15 cellular contexts compared by ENCODE assay signal in the genomic region with DNA sequence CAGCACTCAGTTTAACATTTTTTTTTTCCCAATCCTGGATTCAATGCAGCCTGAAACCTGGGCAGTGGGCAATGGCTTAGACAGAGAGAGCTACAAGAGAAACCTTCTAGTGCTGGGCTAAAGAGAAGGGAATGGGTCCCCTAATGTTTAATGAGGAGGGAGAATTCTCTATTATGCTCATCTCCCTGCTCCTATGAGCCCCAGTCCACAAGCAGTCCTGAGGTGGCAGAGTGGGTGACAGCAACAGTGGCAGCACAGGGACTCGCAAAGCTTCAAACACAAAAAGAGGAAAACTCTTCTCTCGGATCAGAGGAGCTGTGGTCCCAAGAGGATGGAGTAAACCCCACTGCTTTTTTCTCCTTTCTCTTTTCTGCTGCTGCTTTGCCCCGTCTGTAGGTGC. TPM values are rescaled to one million over a fixed set of nuclear protein-coding genes. Genes with fewer than 3 reads are reported as not detected.
"Had no signal": no experiment of that assay in that cellular context is flagged by ENCODE, and none has a peak within 500 bp of the region (broad histone marks: within the 10 kb centered on the region; RNA-seq: fewer than 3 reads in every experiment).

No MANE protein-coding gene starts in this region.

- ATAC-seq: activated T-helper 17 cell treated with anti-CD3 and anti-CD28 coated beads, Interleukin-2, amount 50 U/mL, for 72 hours; gastroesophageal sphincter; left colon; pancreas; stimulated activated effector memory CD8-positive, alpha-beta T cell treated with anti-CD3 and anti-CD28 coated beads, Interleukin-12 subunit alpha, Interleukin-12 subunit beta, amount 100 ng/mL, for 72 hours had no signal

- H3K27ac ChIP-seq: gastroesophageal sphincter, pancreas, tibial artery, uterus had no signal

- H3K27me3 ChIP-seq: gastroesophageal sphincter, pancreas, uterus had no signal

- DNase-seq: activated CD4-positive, alpha-beta T cell treated with anti-CD3 and anti-CD28 coated beads, Interleukin-2, amount 50 U/mL, for 4 hours; activated CD4-positive, CD25-positive, alpha-beta regulatory T cell treated with anti-CD3 and anti-CD28 coated beads, Interleukin-2, amount 50 U/mL, for 72 hours; activated naive CD4-positive, alpha-beta T cell treated with Interleukin-2 at 50 U/mL for 16 hours; aorta; dermis blood vessel endothelial cell; endodermal cell; left colon; mammary epithelial cell; naive B cell; pancreas; tibial artery; uterus had no signal

- H3K36me3 ChIP-seq: gastroesophageal sphincter, pancreas, tibial artery, uterus had no signal

- H3K4me3 ChIP-seq: gastroesophageal sphincter, pancreas, tibial artery, uterus had no signal

- H3K4me3 Mint-ChIP-seq: activated T-helper 17 cell treated with anti-CD3 and anti-CD28 coated beads, Interleukin-2, amount 50 U/mL, for 72 hours; endodermal cell; stimulated activated effector memory CD8-positive, alpha-beta T cell treated with anti-CD3 and anti-CD28 coated beads, Interleukin-12 subunit alpha, Interleukin-12 subunit beta, amount 100 ng/mL, for 72 hours had no signal

- H3K4me1 Mint-ChIP-seq: activated T-helper 17 cell treated with anti-CD3 and anti-CD28 coated beads, Interleukin-2, amount 50 U/mL, for 72 hours; naive B cell; stimulated activated effector memory CD8-positive, alpha-beta T cell treated with anti-CD3 and anti-CD28 coated beads, Interleukin-12 subunit alpha, Interleukin-12 subunit beta, amount 100 ng/mL, for 72 hours had no signal

- H3K36me3 Mint-ChIP-seq: stimulated activated effector memory CD8-positive, alpha-beta T cell treated with anti-CD3 and anti-CD28 coated beads, Interleukin-12 subunit alpha, Interleukin-12 subunit beta, amount 100 ng/mL, for 72 hours had no signal

- H3K4me1 ChIP-seq: tibial artery, uterus had no signal

- H3K27ac Mint-ChIP-seq: activated T-helper 17 cell treated with anti-CD3 and anti-CD28 coated beads, Interleukin-2, amount 50 U/mL, for 72 hours; endodermal cell; stimulated activated effector memory CD8-positive, alpha-beta T cell treated with anti-CD3 and anti-CD28 coated beads, Interleukin-12 subunit alpha, Interleukin-12 subunit beta, amount 100 ng/mL, for 72 hours had no signal

- H3K9me3 ChIP-seq: pancreas, uterus had no signal

RNA-seq across cellular contexts. Expression of gene COBL, which starts 36.5 kb away (rescaled TPM):
- total RNA-seq: activated T-helper 17 cell treated with anti-CD3 and anti-CD28 coated beads, Interleukin-2, amount 50 U/mL, for 72 hours had no signal
